18 cellular contexts compared by ENCODE assay signal in the genomic region with DNA sequence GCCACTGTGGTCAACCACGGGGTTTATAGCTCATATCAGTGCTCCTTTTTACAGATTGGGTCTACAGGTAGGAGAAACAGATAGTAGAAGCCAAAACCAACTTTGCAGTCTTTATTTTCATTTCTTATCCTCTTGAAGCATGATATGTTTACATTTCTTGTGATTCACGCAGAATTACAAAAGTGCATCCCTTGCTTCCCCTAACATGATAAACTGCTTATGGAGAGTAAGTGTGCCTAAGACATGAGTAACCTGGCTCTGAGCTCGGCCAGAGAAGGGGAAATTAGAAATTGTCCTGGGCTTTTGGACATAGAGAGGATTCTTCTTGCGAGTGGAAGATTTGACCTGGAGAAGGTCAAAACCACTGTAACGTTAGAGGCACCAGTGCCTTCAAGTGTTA.
"Had no signal": no experiment of that assay in that cellular context is flagged by ENCODE, and none has a peak within 500 bp of the region (broad histone marks: within the 10 kb centered on the region; RNA-seq: fewer than 3 reads in every experiment).

No MANE protein-coding gene starts in this region.

- H3K4me1 Mint-ChIP-seq: activated T-helper 17 cell treated with anti-CD3 and anti-CD28 coated beads, Interleukin-2, amount 50 U/mL, for 72 hours; nephron progenitor cell had no signal

- H3K4me3 Mint-ChIP-seq: activated T-helper 17 cell treated with anti-CD3 and anti-CD28 coated beads, Interleukin-2, amount 50 U/mL, for 72 hours; nephron progenitor cell; stimulated activated naive B cell treated with anti-CD40 and anti-IgM and Interleukin-4, amounts not matched to agents 10 μg/mL and 1 μg/mL and 100 μg/mL, for 72 hours; type B pancreatic cell had no signal

- DNase-seq: activated CD4-positive, alpha-beta T cell treated with anti-CD3 and anti-CD28 coated beads for 1 hour; activated CD4-positive, alpha-beta T cell treated with anti-CD3 and anti-CD28 coated beads, Interleukin-2, amount 50 U/mL, for 1 hour; activated T-cell treated with anti-CD3 and anti-CD28 coated beads, Interleukin-2, amount 50 U/mL, for 1 hour; adrenal gland; cerebellar nuclear complex; cortex of kidney; foreskin melanocyte; left ventricle myocardium inferior; nephron progenitor cell; right lobe of liver; stimulated activated CD4-positive, alpha-beta T cell treated with anti-CD3 and anti-CD28 coated beads, Interleukin-1b, Interleukin-23, amount 100 ng/mL, for 48 hours; stimulated activated naive B cell treated with anti-CD40 and anti-IgM and Interleukin-4, amounts not matched to agents 10 μg/mL and 1 μg/mL and 100 μg/mL, for 72 hours; T-helper 1 cell; T-helper 9 cell had no signal

- H3K27ac Mint-ChIP-seq: activated naive CD4-positive, alpha-beta T cell treated with anti-CD3 and anti-CD28 coated beads, Interleukin-2, amount 50 U/mL, for 72 hours; activated T-helper 17 cell treated with anti-CD3 and anti-CD28 coated beads, Interleukin-2, amount 50 U/mL, for 72 hours; nephron progenitor cell; type B pancreatic cell had no signal

- H3K4me3 ChIP-seq: adrenal gland, left ventricle myocardium inferior, right lobe of liver, skin epidermis had no signal

- H3K27me3 ChIP-seq: adrenal gland, right lobe of liver had no signal

- H3K27me3 Mint-ChIP-seq: activated T-helper 17 cell treated with anti-CD3 and anti-CD28 coated beads, Interleukin-2, amount 50 U/mL, for 72 hours; stimulated activated naive B cell treated with anti-CD40 and anti-IgM and Interleukin-4, amounts not matched to agents 10 μg/mL and 1 μg/mL and 100 μg/mL, for 72 hours; type B pancreatic cell had no signal

- H3K9me3 Mint-ChIP-seq: activated naive CD4-positive, alpha-beta T cell treated with anti-CD3 and anti-CD28 coated beads, Interleukin-2, amount 50 U/mL, for 72 hours; activated T-helper 17 cell treated with anti-CD3 and anti-CD28 coated beads, Interleukin-2, amount 50 U/mL, for 72 hours had no signal

- H3K27ac ChIP-seq: adrenal gland, left ventricle myocardium inferior, right lobe of liver, skin epidermis had no signal

- H3K9me3 ChIP-seq: right lobe of liver had no signal

- ATAC-seq: activated naive CD4-positive, alpha-beta T cell treated with anti-CD3 and anti-CD28 coated beads, Interleukin-2, amount 50 U/mL, for 72 hours; activated T-helper 17 cell treated with anti-CD3 and anti-CD28 coated beads, Interleukin-2, amount 50 U/mL, for 72 hours; right lobe of liver had no signal

- H3K4me1 ChIP-seq: adrenal gland, right lobe of liver had no signal
